10 cellular contexts compared by ENCODE assay signal in genomic region chr6:56802570-56802969, GRCh38.
A peak's percentile ranks its signal among the peaks of the same experiment; 100 is the strongest.
DNase-seq lines count a peak whose midpoint lies in the region; ATAC-seq, FAIRE-seq and TF ChIP-seq lines count a peak whose summit lies in the region.
"Had no signal": no experiment of that assay in that cellular context is flagged by ENCODE, and none has a peak within 500 bp of the region (broad histone marks: within the 10 kb centered on the region; RNA-seq: fewer than 3 reads in every experiment).

No MANE protein-coding gene starts in this region.

- BruUV-seq in endothelial cell of umbilical vein (replicated peaks; lab: Mats Ljungman, UMichigan) = no TSS peak

- no peaks in the 10 kb centered on the region for H3K36me3 ChIP-seq in endothelial cell of umbilical vein (ENCODE audit: control insufficient read depth in 2 of 2, extremely low read depth in 1 of 2, insufficient read depth in 2 of 2, low read length in 2 of 2)

- no peaks in the 10 kb centered on the region for H3K27me3 ChIP-seq in endothelial cell of umbilical vein (ENCODE audit: control insufficient read depth in 2 of 2, insufficient read depth in 2 of 2, low read length in 2 of 2)

- peak; percentile 16 for DNase-seq in NCI-H82 (lab: John Stamatoyannopoulos, UW)
- DNase-seq in NCI-H82 treated with DMSO at 0.1 percent for 48 hours (lab: John Stamatoyannopoulos, UW; ENCODE audit: unreplicated experiment) = no peak
- peak; percentile 95 for DNase-seq in NCI-H510A treated with DMSO at 0.1 percent for 48 hours (lab: John Stamatoyannopoulos, UW)
- DNase-seq in endothelial cell of umbilical vein (ENCODE audit: low read depth, low spot score) = peak; percentile 91
- peak; percentile 61 for DNase-seq in urothelium cell line (ENCODE audit: low spot score)
- DNase-seq in UCSD-AML1 (lab: John Stamatoyannopoulos, UW; ENCODE audit: unreplicated experiment) = no peak
- DNase-seq in GM13976 (ENCODE audit: low spot score) = no peak
- DNase-seq: activated CD4-positive, CD25-positive, alpha-beta regulatory T cell; activated naive CD8-positive, alpha-beta T cell treated with anti-CD3 and anti-CD28 coated beads for 36 hours had no signal

- H4K20me1 ChIP-seq in endothelial cell of umbilical vein (replicated peaks; ENCODE audit: control insufficient read depth, extremely low read depth, insufficient read depth, low read length) = no peaks in the 10 kb centered on the region

- in situ Hi-C loops in GM13976 (cut with MboI; ENCODE audit: low sequenced_read_pairs, unreplicated experiment) = no loop called here

- peaks cover 66% of the 10 kb centered on the region for H3K79me2 ChIP-seq in endothelial cell of umbilical vein (ENCODE audit: control insufficient read depth, insufficient read depth, low read length)

- H3K9me3 ChIP-seq in endothelial cell of umbilical vein (replicated peaks; ENCODE audit: control insufficient read depth, insufficient read depth, low read length) = no peaks in the 10 kb centered on the region

- TF ChIP-seq POLR2A in endothelial cell of umbilical vein (IDR thresholded peaks at IDR 0.05; ENCODE audit: low read depth, low read length) = no peak

- CTCF ChIA-PET in endothelial cell of umbilical vein (lab: Charles Lee) = interaction anchor here (1.0 to 2.0 kb wide), 7 partner anchors 8 to 165 kb away, joined by 3 to 7 read pairs (median 3); no protein-coding TSS in a partner anchor

- peak; percentile 47 for FAIRE-seq in endothelial cell of umbilical vein (lab: Jason Lieb, UNC)
- FAIRE-seq in urothelium cell line (lab: Jason Lieb, UNC) = no peak

- no peak overlapping the region for H2AFZ ChIP-seq in endothelial cell of umbilical vein (ENCODE audit: low read depth, low read length)

- no peak for ATAC-seq in HG02870 (IDR thresholded peaks at IDR 0.05; ENCODE audit: unreplicated experiment)

- no peak overlapping the region for H3K4me3 ChIP-seq in endothelial cell of umbilical vein (replicated peaks in 1 of 3; ENCODE audit: insufficient read depth in 1 of 3, low read depth in 1 of 3, low read length in 3 of 3)

- peak overlapping the region; percentile 22 for H3K4me2 ChIP-seq in endothelial cell of umbilical vein (ENCODE audit: insufficient read depth, low read length)

- TF ChIP-seq CTCF in endothelial cell of umbilical vein (IDR thresholded peaks at IDR 0.05; ENCODE audit: extremely low read depth in 1 of 2, insufficient read depth in 1 of 2, low read depth in 1 of 2, low read length in 2 of 2) (no peak), GM13976 (IDR thresholded peaks at IDR 0.05; ENCODE audit: borderline replicate concordance, control extremely low read depth, extremely low read depth, insufficient read depth, missing control alignments) (no peak)

- H3K9ac ChIP-seq in endothelial cell of umbilical vein (replicated peaks; ENCODE audit: extremely low read depth, insufficient read depth, low read length) = no peak overlapping the region

- dilution Hi-C loops in endothelial cell of umbilical vein (cut with MboI; ENCODE audit: extremely low pct_ligation_motif_present, low sequenced_read_pairs) = no loop called here

- peaks cover 26% of the 10 kb centered on the region for H3K4me1 ChIP-seq in endothelial cell of umbilical vein (ENCODE audit: control insufficient read depth, extremely low read depth, insufficient read depth, low read length)

- POLR2A ChIA-PET in endothelial cell of umbilical vein (lab: Charles Lee) = no interaction called here

- intact Hi-C loops in endothelial cell of umbilical vein (cut with micrococcal nuclease) = no loop called here

- H3K9me1 ChIP-seq in endothelial cell of umbilical vein (replicated peaks; ENCODE audit: control insufficient read depth, extremely low read depth, insufficient read depth, low read length) = no peaks in the 10 kb centered on the region

- no peak overlapping the region for H3K27ac ChIP-seq in endothelial cell of umbilical vein (ENCODE audit: insufficient read depth, low read depth, low read length)

TF ChIP-seq in endothelial cell of umbilical vein, 7 proteins besides CTCF, POLR2A, EP300 and RAD21:
- TF ChIP-seq, protein P1, sequence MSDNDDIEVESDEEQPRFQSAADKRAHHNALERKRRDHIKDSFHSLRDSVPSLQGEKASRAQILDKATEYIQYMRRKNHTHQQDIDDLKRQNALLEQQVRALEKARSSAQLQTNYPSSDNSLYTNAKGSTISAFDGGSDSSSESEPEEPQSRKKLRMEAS (IDR thresholded peaks at IDR 0.05; ENCODE audit: insufficient read depth, insufficient read length) = no peak
- TF ChIP-seq MYC (IDR thresholded peaks at IDR 0.05; ENCODE audit: low read depth, low read length) = no peak
- TF ChIP-seq GATA2 (IDR thresholded peaks at IDR 0.05; ENCODE audit: insufficient read depth, insufficient read length, low read depth, low read length) = no peak
- no peak for TF ChIP-seq EZH2 (IDR thresholded peaks at IDR 0.05; ENCODE audit: borderline replicate concordance, low read depth, low read length, severe bottlenecking)
- no peak for TF ChIP-seq JUN (IDR thresholded peaks at IDR 0.05; ENCODE audit: borderline replicate concordance, insufficient read depth, insufficient read length, low read depth)
- TF ChIP-seq FOS (IDR thresholded peaks at IDR 0.05; ENCODE audit: borderline replicate concordance, insufficient read depth, low read length) = no peak
- TF ChIP-seq POLR2AphosphoS5 (IDR thresholded peaks at IDR 0.05; ENCODE audit: insufficient read depth, low read depth, low read length) = no peak

Comparison
In these comparisons a context has a peak if more than half of its experiments do, and no peak if none do; other contexts are left out.
1. DNase-seq: peak in NCI-H82 (single experiment), NCI-H510A treated with DMSO at 0.1 percent for 48 hours (single experiment), endothelial cell of umbilical vein (single experiment) and urothelium cell line (single experiment); none in NCI-H82 treated with DMSO at 0.1 percent for 48 hours (single experiment), UCSD-AML1 (single experiment) and GM13976 (single experiment).